In genomic region chr3:100018806-100019205, GRCh38 we compare ENCODE assay signal across 29 cellular contexts.
"Had no signal": no experiment of that assay in that cellular context is flagged by ENCODE, and none has a peak within 500 bp of the region (broad histone marks: within the 10 kb centered on the region; RNA-seq: fewer than 3 reads in every experiment).

No MANE protein-coding gene starts in this region.

- H3K36me3 Mint-ChIP-seq: activated naive CD4-positive, alpha-beta T cell treated with anti-CD3 and anti-CD28 coated beads, Interleukin-2, amount 10 ng/mL, durations not matched to agents 7 days and 5 days had no signal

- H3K9me3 ChIP-seq: body of pancreas had no signal

- H3K4me3 Mint-ChIP-seq: activated CD4-positive, alpha-beta memory T cell treated with anti-CD3 and anti-CD28 coated beads, Interleukin-2, amount 10 ng/mL, durations not matched to agents 7 days and 5 days; activated CD4-positive, alpha-beta T cell treated with anti-CD3 and anti-CD28 coated beads, Interleukin-2, amount 10 ng/mL, durations not matched to agents 7 days and 5 days; activated naive CD4-positive, alpha-beta T cell treated with anti-CD3 and anti-CD28 coated beads, Interleukin-2, amount 10 ng/mL, durations not matched to agents 7 days and 5 days; activated naive CD8-positive, alpha-beta T cell treated with anti-CD3 and anti-CD28 coated beads, Interleukin-2, amount 10 ng/mL, durations not matched to agents 7 days and 5 days; activated T-cell treated with anti-CD3 and anti-CD28 coated beads, Interleukin-2, amount 50 U/mL, for 24 hours; activated T-cell treated with anti-CD3 and anti-CD28 coated beads, Interleukin-2, amount 50 U/mL, for 72 hours; dendritic cell treated with granulocyte-macrophage colony-stimulating factor and Interleukin-4, amounts not matched to agents 40 ng/mL and 50 ng/mL, for 4 days; endodermal cell; WTC11 had no signal

- H3K27me3 ChIP-seq: body of pancreas, dorsolateral prefrontal cortex had no signal

- H3K4me1 Mint-ChIP-seq: activated CD4-positive, alpha-beta memory T cell treated with anti-CD3 and anti-CD28 coated beads, Interleukin-2, amount 10 ng/mL, durations not matched to agents 7 days and 5 days; activated CD4-positive, alpha-beta T cell treated with anti-CD3 and anti-CD28 coated beads, Interleukin-2, amount 10 ng/mL, durations not matched to agents 7 days and 5 days; activated naive CD4-positive, alpha-beta T cell treated with anti-CD3 and anti-CD28 coated beads, Interleukin-2, amount 10 ng/mL, durations not matched to agents 7 days and 5 days had no signal

- H3K27ac ChIP-seq: body of pancreas, coronary artery, dorsolateral prefrontal cortex, VCaP had no signal

- H3K4me3 ChIP-seq: body of pancreas, coronary artery, dorsolateral prefrontal cortex had no signal

- H3K27me3 Mint-ChIP-seq: activated CD4-positive, alpha-beta memory T cell treated with anti-CD3 and anti-CD28 coated beads, Interleukin-2, amount 10 ng/mL, durations not matched to agents 7 days and 5 days; activated CD4-positive, alpha-beta T cell treated with anti-CD3 and anti-CD28 coated beads, Interleukin-2, amount 10 ng/mL, durations not matched to agents 7 days and 5 days; activated naive CD4-positive, alpha-beta T cell treated with anti-CD3 and anti-CD28 coated beads, Interleukin-2, amount 10 ng/mL, durations not matched to agents 7 days and 5 days; activated naive CD8-positive, alpha-beta T cell treated with anti-CD3 and anti-CD28 coated beads, Interleukin-2, amount 10 ng/mL, durations not matched to agents 7 days and 5 days; activated T-cell treated with anti-CD3 and anti-CD28 coated beads, Interleukin-2, amount 50 U/mL, for 24 hours; dendritic cell treated with granulocyte-macrophage colony-stimulating factor and Interleukin-4, amounts not matched to agents 40 ng/mL and 50 ng/mL, for 4 days had no signal

- DNase-seq: activated CD4-positive, alpha-beta memory T cell treated with anti-CD3 and anti-CD28 coated beads, Interleukin-2, amount 10 ng/mL, durations not matched to agents 7 days and 5 days; activated CD4-positive, alpha-beta T cell treated with anti-CD3 and anti-CD28 coated beads for 1 hour; activated CD4-positive, alpha-beta T cell treated with anti-CD3 and anti-CD28 coated beads for 4 hours; activated CD4-positive, alpha-beta T cell treated with anti-CD3 and anti-CD28 coated beads, Interleukin-2, amount 10 ng/mL, durations not matched to agents 7 days and 5 days; activated CD4-positive, alpha-beta T cell treated with anti-CD3 and anti-CD28 coated beads, Interleukin-2, amount 50 U/mL, for 4 hours; activated CD8-positive, alpha-beta memory T cell treated with anti-CD3 and anti-CD28 coated beads, Interleukin-2, amount 50 U/mL, for 48 hours; activated gamma-delta T cell; activated naive CD4-positive, alpha-beta T cell; activated naive CD4-positive, alpha-beta T cell treated with anti-CD3 and anti-CD28 coated beads, Interleukin-2, amount 10 ng/mL, durations not matched to agents 7 days and 5 days; activated naive CD8-positive, alpha-beta T cell treated with anti-CD3 and anti-CD28 coated beads, Interleukin-2, amount 10 ng/mL, durations not matched to agents 7 days and 5 days; activated T-cell treated with anti-CD3 and anti-CD28 coated beads for 4 hours; activated T-cell treated with anti-CD3 and anti-CD28 coated beads, Interleukin-2, amount 50 U/mL, for 24 hours; activated T-cell treated with anti-CD3 and anti-CD28 coated beads, Interleukin-2, amount 50 U/mL, for 72 hours; anterior cingulate cortex; body of pancreas; central memory CD4-positive, alpha-beta T cell; cerebellar nuclear complex; dorsolateral prefrontal cortex; effector memory CD4-positive, alpha-beta T cell; endodermal cell; foreskin fibroblast; head of caudate nucleus; hippocampal formation had no signal

- H3K9me3 Mint-ChIP-seq: activated T-cell treated with anti-CD3 and anti-CD28 coated beads, Interleukin-2, amount 50 U/mL, for 24 hours; dendritic cell treated with granulocyte-macrophage colony-stimulating factor and Interleukin-4, amounts not matched to agents 40 ng/mL and 50 ng/mL, for 4 days; endodermal cell had no signal

- H3K27ac Mint-ChIP-seq: activated CD4-positive, alpha-beta memory T cell treated with anti-CD3 and anti-CD28 coated beads, Interleukin-2, amount 10 ng/mL, durations not matched to agents 7 days and 5 days; activated CD4-positive, alpha-beta T cell treated with anti-CD3 and anti-CD28 coated beads, Interleukin-2, amount 10 ng/mL, durations not matched to agents 7 days and 5 days; activated naive CD4-positive, alpha-beta T cell treated with anti-CD3 and anti-CD28 coated beads, Interleukin-2, amount 10 ng/mL, durations not matched to agents 7 days and 5 days; activated naive CD4-positive, alpha-beta T cell treated with anti-CD3 and anti-CD28 coated beads, Interleukin-2, amount 50 U/mL, for 72 hours; activated naive CD8-positive, alpha-beta T cell treated with anti-CD3 and anti-CD28 coated beads, Interleukin-2, amount 10 ng/mL, durations not matched to agents 7 days and 5 days; activated T-cell treated with anti-CD3 and anti-CD28 coated beads, Interleukin-2, amount 50 U/mL, for 24 hours; activated T-cell treated with anti-CD3 and anti-CD28 coated beads, Interleukin-2, amount 50 U/mL, for 72 hours; dendritic cell treated with granulocyte-macrophage colony-stimulating factor and Interleukin-4, amounts not matched to agents 40 ng/mL and 50 ng/mL, for 4 days; endodermal cell; WTC11 had no signal

- ATAC-seq: activated naive CD4-positive, alpha-beta T cell treated with anti-CD3 and anti-CD28 coated beads, Interleukin-2, amount 50 U/mL, for 72 hours; activated T-cell treated with anti-CD3 and anti-CD28 coated beads, Interleukin-2, amount 50 U/mL, for 72 hours; body of pancreas; esophagus mucosa; WTC11 had no signal
